ENCODE assay signal across 8 cellular contexts in the genomic region with DNA sequence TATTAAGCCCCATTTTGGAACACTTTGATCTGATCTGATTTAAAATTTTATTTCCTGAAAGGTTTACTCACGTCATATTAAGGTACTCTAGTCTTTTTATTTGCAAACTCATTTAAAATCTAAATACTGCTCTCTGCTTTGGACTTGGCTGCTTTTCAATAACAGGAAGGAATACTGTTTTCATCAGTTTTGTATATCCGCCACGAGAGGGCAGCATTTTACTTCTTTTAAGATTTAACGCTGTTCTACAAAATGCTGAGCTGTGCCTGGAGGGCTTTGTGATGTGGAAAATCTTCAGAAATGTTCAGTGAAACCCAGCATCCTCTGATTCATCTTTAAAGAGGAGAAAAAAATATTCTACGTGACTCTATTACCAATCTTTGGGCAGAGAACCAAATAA. TPM values are rescaled to one million over a fixed set of nuclear protein-coding genes. Genes with fewer than 3 reads are reported as not detected.
DNase-seq lines count a peak whose midpoint lies in the region; ATAC-seq, FAIRE-seq and TF ChIP-seq lines count a peak whose summit lies in the region.

No MANE protein-coding gene starts in this region.

- no peaks in the 10 kb centered on the region for H3K36me3 Mint-ChIP-seq in activated B cell treated with CpG ODN at 0.5 μM for 24 hours (ENCODE audit: low read depth)

- H3K4me3 Mint-ChIP-seq in activated B cell treated with CpG ODN at 0.5 μM for 24 hours: no peak overlapping the region

- peaks cover 2% of the 10 kb centered on the region for H3K9me3 Mint-ChIP-seq in activated B cell treated with CpG ODN at 0.5 μM for 24 hours

- no peak for TF ChIP-seq POLR2A in GM12891 (IDR thresholded peaks at IDR 0.05; ENCODE audit: low read depth, low read length)

- peaks cover 46% of the 10 kb centered on the region for H3K4me1 Mint-ChIP-seq in activated B cell treated with CpG ODN at 0.5 μM for 24 hours

- CTCF ChIA-PET in activated B cell treated with CpG ODN at 0.5 μM for 24 hours (lab: Charles Lee): interaction anchor here (0.6 to 3.1 kb wide), 11 partner anchors 18 to 1136 kb away, joined by 3 to 25 read pairs (median 5); partner anchors contain the start of genes SCN1A and SCN3A

- no peak for TF ChIP-seq CTCF in activated B cell treated with CpG ODN at 0.5 μM for 24 hours (IDR thresholded peaks at IDR 0.05)
- no peak for TF ChIP-seq CTCF in omental fat pad (IDR thresholded peaks at IDR 0.05)

- intact Hi-C loops in activated B cell treated with CpG ODN at 0.5 μM for 24 hours (cut with micrococcal nuclease): loop anchor here (1.0 to 10.0 kb wide), 12 partner anchors 22 to 1392 kb away; partner anchors contain the start of genes COBLL1, SCN1A, SCN3A and TTC21B

- no peak for FAIRE-seq in GM12891 (lab: Jason Lieb, UNC)

- peak overlapping the region; percentile 83 for H3K27ac Mint-ChIP-seq in activated B cell treated with CpG ODN at 0.5 μM for 24 hours

- ATAC-seq in GM18907 (IDR thresholded peaks at IDR 0.05; ENCODE audit: unreplicated experiment): peak; percentile 78
- ATAC-seq in HG03135 (IDR thresholded peaks at IDR 0.05; ENCODE audit: unreplicated experiment): peak; percentile 59
- ATAC-seq in activated B cell treated with CpG ODN at 0.5 μM for 24 hours (ENCODE audit: low read depth): peak; percentile 58
- peak; percentile 83 for ATAC-seq in omental fat pad (ENCODE audit: low FRiP score)

- DNase-seq in COR-L47 (lab: John Stamatoyannopoulos, UW): peak; percentile 82
- peak; percentile 86 for DNase-seq in NCI-H2196 (lab: John Stamatoyannopoulos, UW; ENCODE audit: unreplicated experiment)
- no peak for DNase-seq in activated B cell treated with CpG ODN at 0.5 μM for 24 hours
- peak; percentile 78 for DNase-seq in fibroblast of gingiva (ENCODE audit: low read depth)
- DNase-seq in omental fat pad (ENCODE audit: low spot score): no peak
- no peak for DNase-seq in GM12891 (ENCODE audit: insufficient read length, low spot score)

- H3K27me3 Mint-ChIP-seq in activated B cell treated with CpG ODN at 0.5 μM for 24 hours: no peaks in the 10 kb centered on the region

- POLR2A ChIA-PET in activated B cell treated with CpG ODN at 0.5 μM for 24 hours (lab: Charles Lee): interaction anchor here (0.7 to 1.7 kb wide), 3 partner anchors 151 to 231 kb away, joined by 3 to 6 read pairs (median 5); partner anchors contain the start of genes COBLL1 and SCN3A

TF ChIP-seq in GM12891, 5 proteins besides CTCF, POLR2A, EP300 and RAD21:
- no peak for TF ChIP-seq SPI1 (IDR thresholded peaks at IDR 0.05; ENCODE audit: low read depth, low read length)
- no peak for TF ChIP-seq POU2F2 (IDR thresholded peaks at IDR 0.05; ENCODE audit: low read depth, low read length)
- TF ChIP-seq TAF1 (IDR thresholded peaks at IDR 0.05; ENCODE audit: low read depth, low read length): no peak
- no peak for TF ChIP-seq PAX5 (IDR thresholded peaks at IDR 0.05; ENCODE audit: insufficient read depth, low read length, severe bottlenecking)
- TF ChIP-seq POLR2AphosphoS5 (IDR thresholded peaks at IDR 0.05; ENCODE audit: low read depth, low read length): no peak

RNA-seq across cellular contexts. Expression of gene SLC38A11, which starts 37.5 kb away (rescaled TPM):
- 2.2 and 2.6 TPM in 2 replicates for total RNA-seq in activated B cell treated with CpG ODN at 0.5 μM for 24 hours
- total RNA-seq in omental fat pad: 1 to 10 TPM in 1 of 4 donors, under 1 TPM in 3; 0.19 to 9.9 (median 0.77) TPM
- not detected for polyA plus RNA-seq in GM12891 (2012; ENCODE audit: low read depth, missing spikeins)

Comparison
In these comparisons a context has a peak if more than half of its experiments do, and no peak if none do; other contexts are left out.
1. DNase-seq: peak in COR-L47 (single experiment), NCI-H2196 (single experiment) and fibroblast of gingiva (single experiment); none in activated B cell treated with CpG ODN at 0.5 μM for 24 hours (single experiment), omental fat pad (single experiment) and GM12891 (single experiment).
2. Peak in every context shown above with its lines, with median percentiles within 50 percentile points of each other: ATAC-seq.